ENCODE assay signal across 19 cellular contexts in genomic region chr1:221644176-221644510, GRCh38.
DNase-seq lines count a peak whose midpoint lies in the region; ATAC-seq and TF ChIP-seq lines count a peak whose summit lies in the region.
"Had no signal": no experiment of that assay in that cellular context is flagged by ENCODE, and none has a peak within 500 bp of the region (broad histone marks: within the 10 kb centered on the region; RNA-seq: fewer than 3 reads in every experiment).

No MANE protein-coding gene starts in this region.

- no peak for DNase-seq in CD4-positive, alpha-beta T cell
- no peak for DNase-seq in activated effector memory CD4-positive, alpha-beta T cell treated with Interleukin-2 at 50 U/mL for 16 hours
- no peak for DNase-seq in activated T-helper 1 cell treated with anti-CD3 and anti-CD28 coated beads, Interleukin-12 subunit alpha, Interleukin-12 subunit beta, Interleukin-2, Interleukin-4 antibody, amounts not matched to agents 30 ng/mL and 10 ng/mL and 1 ng/mL, durations not matched to agents 14 hours and 24 hours and 36 hours (ENCODE audit: low spot score)
- DNase-seq in stimulated activated CD4-positive, alpha-beta T cell treated with anti-CD3 and anti-CD28 coated beads, Interleukin-4, amount 100 ng/mL, for 1 hour: no peak
- DNase-seq: activated CD4-positive, alpha-beta T cell treated with anti-CD3 and anti-CD28 coated beads for 1 hour; DMS153; KBM-7; left colon; NCI-H1048; NCI-H2171 treated with DMSO at 0.1 percent for 48 hours; T-helper 2 cell had no signal

- H3K9me3 Mint-ChIP-seq in CD4-positive, alpha-beta T cell: no peaks in the 10 kb centered on the region
- H3K9me3 Mint-ChIP-seq in activated T-helper 1 cell treated with anti-CD3 and anti-CD28 coated beads, Interleukin-12 subunit alpha, Interleukin-12 subunit beta, Interleukin-2, Interleukin-4 antibody, amounts not matched to agents 30 ng/mL and 10 ng/mL and 1 ng/mL, durations not matched to agents 14 hours and 24 hours and 36 hours: peaks cover 4% of the 10 kb centered on the region
- H3K9me3 Mint-ChIP-seq: stimulated activated naive CD8-positive, alpha-beta T cell treated with anti-CD3 and anti-CD28 coated beads, Interleukin-15, Interleukin-2, amounts not matched to agents 100 ng/mL and 50 ng/mL, for 24 hours had no signal

- no peaks in the 10 kb centered on the region for H3K27me3 Mint-ChIP-seq in CD4-positive, alpha-beta T cell
- H3K27me3 Mint-ChIP-seq in activated T-helper 1 cell treated with anti-CD3 and anti-CD28 coated beads, Interleukin-12 subunit alpha, Interleukin-12 subunit beta, Interleukin-2, Interleukin-4 antibody, amounts not matched to agents 30 ng/mL and 10 ng/mL and 1 ng/mL, durations not matched to agents 14 hours and 24 hours and 36 hours (ENCODE audit: insufficient read depth): peaks cover 3% of the 10 kb centered on the region
- H3K27me3 Mint-ChIP-seq: activated naive CD8-positive, alpha-beta T cell had no signal

- CTCF ChIA-PET in CD4-positive, alpha-beta T cell (lab: Charles Lee): no interaction called here

- intact Hi-C loops in CD4-positive, alpha-beta T cell (cut with DNase I, micrococcal nuclease): no loop called here
- intact Hi-C loops in activated T-helper 1 cell treated with anti-CD3 and anti-CD28 coated beads, Interleukin-12 subunit alpha, Interleukin-12 subunit beta, Interleukin-2, Interleukin-4 antibody, amounts not matched to agents 30 ng/mL and 10 ng/mL and 1 ng/mL, durations not matched to agents 14 hours and 24 hours and 36 hours (cut with micrococcal nuclease): no loop called here

- H3K27ac ChIP-seq in CD4-positive, alpha-beta T cell (ENCODE audit: low read depth, low read length): no peak overlapping the region
- H3K27ac ChIP-seq: BLaER1, HL-60, parathyroid adenoma had no signal

- POLR2A ChIA-PET in CD4-positive, alpha-beta T cell (lab: Charles Lee): no interaction called here

- no peak overlapping the region for H3K4me3 Mint-ChIP-seq in CD4-positive, alpha-beta T cell
- H3K4me3 Mint-ChIP-seq in activated T-helper 1 cell treated with anti-CD3 and anti-CD28 coated beads, Interleukin-12 subunit alpha, Interleukin-12 subunit beta, Interleukin-2, Interleukin-4 antibody, amounts not matched to agents 30 ng/mL and 10 ng/mL and 1 ng/mL, durations not matched to agents 14 hours and 24 hours and 36 hours: no peak overlapping the region
- H3K4me3 Mint-ChIP-seq: activated naive CD8-positive, alpha-beta T cell; stimulated activated naive CD8-positive, alpha-beta T cell treated with anti-CD3 and anti-CD28 coated beads, Interleukin-15, Interleukin-2, amounts not matched to agents 100 ng/mL and 50 ng/mL, for 24 hours had no signal

- H3K27me3 ChIP-seq in CD4-positive, alpha-beta T cell (ENCODE audit: control insufficient read depth, insufficient read depth, low read length): no peaks in the 10 kb centered on the region
- H3K27me3 ChIP-seq: BLaER1 had no signal

- H3K4me1 Mint-ChIP-seq in CD4-positive, alpha-beta T cell (ENCODE audit: low read depth): no peaks in the 10 kb centered on the region
- no peaks in the 10 kb centered on the region for H3K4me1 Mint-ChIP-seq in activated T-helper 1 cell treated with anti-CD3 and anti-CD28 coated beads, Interleukin-12 subunit alpha, Interleukin-12 subunit beta, Interleukin-2, Interleukin-4 antibody, amounts not matched to agents 30 ng/mL and 10 ng/mL and 1 ng/mL, durations not matched to agents 14 hours and 24 hours and 36 hours (ENCODE audit: low read depth)

- TF ChIP-seq CTCF in CD4-positive, alpha-beta T cell (IDR thresholded peaks at IDR 0.05): no peak

- no peaks in the 10 kb centered on the region for H3K9me3 ChIP-seq in CD4-positive, alpha-beta T cell (ENCODE audit: control insufficient read depth, low read length)
- H3K9me3 ChIP-seq: BLaER1 had no signal

- H3K27ac Mint-ChIP-seq in CD4-positive, alpha-beta T cell: no peak overlapping the region
- no peak overlapping the region for H3K27ac Mint-ChIP-seq in activated T-helper 1 cell treated with anti-CD3 and anti-CD28 coated beads, Interleukin-12 subunit alpha, Interleukin-12 subunit beta, Interleukin-2, Interleukin-4 antibody, amounts not matched to agents 30 ng/mL and 10 ng/mL and 1 ng/mL, durations not matched to agents 14 hours and 24 hours and 36 hours
- H3K27ac Mint-ChIP-seq: activated naive CD8-positive, alpha-beta T cell; stimulated activated naive CD8-positive, alpha-beta T cell treated with anti-CD3 and anti-CD28 coated beads, Interleukin-15, Interleukin-2, amounts not matched to agents 100 ng/mL and 50 ng/mL, for 24 hours had no signal

- H3K36me3 Mint-ChIP-seq in CD4-positive, alpha-beta T cell (ENCODE audit: low read depth): no peaks in the 10 kb centered on the region
- H3K36me3 Mint-ChIP-seq in activated T-helper 1 cell treated with anti-CD3 and anti-CD28 coated beads, Interleukin-12 subunit alpha, Interleukin-12 subunit beta, Interleukin-2, Interleukin-4 antibody, amounts not matched to agents 30 ng/mL and 10 ng/mL and 1 ng/mL, durations not matched to agents 14 hours and 24 hours and 36 hours (ENCODE audit: low read depth): no peaks in the 10 kb centered on the region
- H3K36me3 Mint-ChIP-seq: activated naive CD8-positive, alpha-beta T cell had no signal

- ATAC-seq in GM19035 (IDR thresholded peaks at IDR 0.05; ENCODE audit: unreplicated experiment) (peak; percentile 29), GM21723 (IDR thresholded peaks at IDR 0.05; ENCODE audit: unreplicated experiment) (peak; percentile 28), HG03159 (IDR thresholded peaks at IDR 0.05; ENCODE audit: unreplicated experiment) (peak; percentile 20)
- ATAC-seq in CD4-positive, alpha-beta T cell (ENCODE audit: poor library complexity): no peak
- ATAC-seq: left colon had no signal
